ENCODE assay signal across 16 cellular contexts in the genomic region with DNA sequence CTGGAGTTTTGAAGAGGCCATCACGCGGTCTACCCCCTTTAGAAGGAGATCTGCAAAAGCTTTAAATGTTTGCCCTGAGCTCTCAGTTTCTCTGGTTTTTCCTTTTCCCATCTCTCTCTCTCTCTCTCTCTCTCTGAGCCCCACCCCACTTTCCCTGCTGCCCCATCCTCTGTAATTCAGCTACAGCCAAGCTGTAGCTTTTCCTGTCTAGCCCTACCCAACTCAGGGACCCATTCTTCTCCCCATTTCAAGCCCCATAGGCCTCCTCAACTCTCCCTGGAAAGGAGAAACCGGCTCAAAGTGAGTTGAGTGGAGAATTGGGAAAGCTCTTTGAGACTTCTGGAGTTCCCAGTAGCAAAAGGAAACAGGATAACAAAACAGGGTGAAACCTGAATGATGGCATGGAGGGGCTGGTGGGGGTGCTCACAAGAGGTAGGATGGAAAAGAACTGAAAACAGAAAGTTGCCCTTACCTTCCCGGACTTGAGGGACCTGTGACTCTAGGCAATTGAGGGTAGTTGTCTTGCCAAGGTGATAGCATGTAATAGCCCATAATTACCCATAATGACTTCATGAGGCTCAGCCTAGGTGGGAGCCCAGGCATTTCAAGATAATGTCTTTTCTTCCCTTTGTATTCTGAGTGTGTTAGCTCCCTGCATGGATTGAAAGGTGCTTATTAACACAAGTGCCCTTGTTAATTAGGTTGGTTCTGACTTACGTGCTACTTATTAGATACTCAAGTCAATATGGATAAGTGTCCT.
"Had no signal": no experiment of that assay in that cellular context is flagged by ENCODE, and none has a peak within 500 bp of the region (broad histone marks: within the 10 kb centered on the region; RNA-seq: fewer than 3 reads in every experiment).

No MANE protein-coding gene starts in this region.

- H3K4me3 Mint-ChIP-seq: activated CD8-positive, alpha-beta memory T cell treated with anti-CD3 and anti-CD28 coated beads, Interleukin-2, amount 10 ng/mL, durations not matched to agents 7 days and 5 days; activated T-cell treated with anti-CD3 and anti-CD28 coated beads, Interleukin-2, amount 50 U/mL, for 4 hours; neural crest cell; stimulated activated naive CD8-positive, alpha-beta T cell treated with anti-CD3 and anti-CD28 coated beads, Interleukin-15, amount 100 ng/mL, for 72 hours had no signal

- H3K27me3 ChIP-seq: foreskin keratinocyte, ovary, uterus had no signal

- H3K9me3 ChIP-seq: ovary, thoracic aorta, uterus had no signal

- H3K27ac ChIP-seq: foreskin keratinocyte, ovary, thoracic aorta, uterus had no signal

- DNase-seq: activated CD4-positive, CD25-positive, alpha-beta regulatory T cell; activated CD8-positive, alpha-beta memory T cell treated with anti-CD3 and anti-CD28 coated beads, Interleukin-2, amount 10 ng/mL, durations not matched to agents 7 days and 5 days; activated gamma-delta T cell treated with Interleukin-2 at 50 U/mL for 16 hours; activated naive CD8-positive, alpha-beta T cell treated with anti-CD3 and anti-CD28 coated beads, Interleukin-2, amount 10 ng/mL, durations not matched to agents 7 days and 5 days; activated T-cell treated with anti-CD3 and anti-CD28 coated beads, Interleukin-2, amount 50 U/mL, for 4 hours; anterior cingulate cortex; foreskin keratinocyte; head of caudate nucleus; left ventricle myocardium superior; mesenchymal stem cell; ovary; stimulated activated CD4-positive, alpha-beta T cell treated with anti-CD3 and anti-CD28 coated beads, Interleukin-4, amount 100 ng/mL, for 4 hours; stimulated activated naive CD8-positive, alpha-beta T cell treated with anti-CD3 and anti-CD28 coated beads, Interleukin-15, amount 100 ng/mL, for 72 hours; uterus had no signal

- H3K36me3 Mint-ChIP-seq: activated CD8-positive, alpha-beta memory T cell treated with anti-CD3 and anti-CD28 coated beads, Interleukin-2, amount 10 ng/mL, durations not matched to agents 7 days and 5 days had no signal

- H3K4me3 ChIP-seq: ovary, thoracic aorta, uterus had no signal

- H3K9me3 Mint-ChIP-seq: activated naive CD8-positive, alpha-beta T cell treated with anti-CD3 and anti-CD28 coated beads, Interleukin-2, amount 10 ng/mL, durations not matched to agents 7 days and 5 days; activated T-cell treated with anti-CD3 and anti-CD28 coated beads, Interleukin-2, amount 50 U/mL, for 4 hours; stimulated activated naive CD8-positive, alpha-beta T cell treated with anti-CD3 and anti-CD28 coated beads, Interleukin-15, amount 100 ng/mL, for 72 hours had no signal

- H3K27me3 Mint-ChIP-seq: stimulated activated naive CD8-positive, alpha-beta T cell treated with anti-CD3 and anti-CD28 coated beads, Interleukin-15, amount 100 ng/mL, for 72 hours had no signal

- H3K36me3 ChIP-seq: ovary, thoracic aorta, uterus had no signal

- H3K27ac Mint-ChIP-seq: activated CD8-positive, alpha-beta memory T cell treated with anti-CD3 and anti-CD28 coated beads, Interleukin-2, amount 10 ng/mL, durations not matched to agents 7 days and 5 days; activated naive CD8-positive, alpha-beta T cell treated with anti-CD3 and anti-CD28 coated beads, Interleukin-2, amount 10 ng/mL, durations not matched to agents 7 days and 5 days had no signal

- H3K4me1 ChIP-seq: uterus had no signal
